In genomic region chr12:23949212-23950010, GRCh38 we compare ENCODE assay signal across 9 cellular contexts. TPM values are rescaled to one million over a fixed set of nuclear protein-coding genes. Genes with fewer than 3 reads are reported as not detected.
A peak's percentile ranks its signal among the peaks of the same experiment; 100 is the strongest.
DNase-seq lines count a peak whose midpoint lies in the region; FAIRE-seq and TF ChIP-seq lines count a peak whose summit lies in the region.
"Had no signal": no experiment of that assay in that cellular context is flagged by ENCODE, and none has a peak within 500 bp of the region (broad histone marks: within the 10 kb centered on the region; RNA-seq: fewer than 3 reads in every experiment).

Gene SOX5, minus strand, starts transcription at chr12:23949670. Its CDS starts 69 bp downstream, at chr12:23949601.

- DNase-seq in NCI-H1092 treated with DMSO at 0.1 percent for 48 hours (lab: John Stamatoyannopoulos, UW) (peak; percentile 72), NCI-H1092 (lab: John Stamatoyannopoulos, UW) (no peak), astrocyte (ENCODE audit: low read depth) (peak; percentile 75), NCI-H1048 (lab: John Stamatoyannopoulos, UW) (no peak), SHP77 treated with DMSO at 0.1 percent for 48 hours (lab: John Stamatoyannopoulos, UW) (no peak)
- DNase-seq in activated CD4-positive, CD25-positive, alpha-beta regulatory T cell (lab: John Stamatoyannopoulos, UW) = no peak

- peaks cover 6% of the 10 kb centered on the region for H3K27me3 ChIP-seq in astrocyte (ENCODE audit: insufficient read depth, low read length)
- H3K27me3 ChIP-seq in iPS-15b (ENCODE audit: control insufficient read depth, insufficient read depth, low read length) = peaks cover 26% of the 10 kb centered on the region
- peaks cover 4% of the 10 kb centered on the region for H3K27me3 ChIP-seq in skeletal muscle satellite cell (ENCODE audit: control insufficient read depth, insufficient read depth, low read length)

- H3K4me2 ChIP-seq in astrocyte (ENCODE audit: low read length) = peak within 1 kb of the TSS; percentile 99
- peak within 1 kb of the TSS; percentile 92 for H3K4me2 ChIP-seq in skeletal muscle satellite cell (ENCODE audit: low read length)

- H3K4me1 ChIP-seq in astrocyte (ENCODE audit: insufficient read depth, low read length) = peaks cover 11% of the 10 kb centered on the region
- H3K4me1 ChIP-seq in iPS-15b (ENCODE audit: control insufficient read depth, insufficient read depth, low read length) = peaks cover 3% of the 10 kb centered on the region
- H3K4me1 ChIP-seq in skeletal muscle satellite cell (ENCODE audit: control insufficient read depth, insufficient read depth, low read length) = no peaks in the 10 kb centered on the region

- peak within 1 kb of the TSS; percentile 76 for H3K4me3 ChIP-seq in astrocyte (ENCODE audit: insufficient read depth, low read depth, low read length)
- H3K4me3 ChIP-seq in iPS-15b (ENCODE audit: low read depth, low read length) = peak within 1 kb of the TSS; percentile 69
- H3K4me3 ChIP-seq in skeletal muscle satellite cell (ENCODE audit: low read length) = peak within 1 kb of the TSS; percentile 74

- no peaks in the 10 kb centered on the region for H3K79me2 ChIP-seq in astrocyte (ENCODE audit: insufficient read depth, low read length)

- peak within 1 kb of the TSS; percentile 69 for H2AFZ ChIP-seq in astrocyte (ENCODE audit: low read depth, low read length)

- H3K36me3 ChIP-seq in astrocyte (ENCODE audit: insufficient read depth, low read length) (no peaks in the 10 kb centered on the region), iPS-15b (ENCODE audit: control insufficient read depth, insufficient read depth, low read length) (no peaks in the 10 kb centered on the region), skeletal muscle satellite cell (ENCODE audit: insufficient read depth, low read length) (no peaks in the 10 kb centered on the region)

- H3K27ac Mint-ChIP-seq in astrocyte (ENCODE audit: unreplicated experiment) = no peak within 1 kb of the TSS

- no peaks in the 10 kb centered on the region for H4K20me1 ChIP-seq in astrocyte (ENCODE audit: insufficient read depth, low read length)

- H3K9me3 ChIP-seq in astrocyte (ENCODE audit: insufficient read depth, low read depth, low read length) (no peaks in the 10 kb centered on the region), iPS-15b (ENCODE audit: control insufficient read depth, insufficient read depth, low read length) (no peaks in the 10 kb centered on the region), skeletal muscle satellite cell (replicated peaks; ENCODE audit: low read length) (no peaks in the 10 kb centered on the region)

- TF ChIP-seq CTCF in astrocyte (IDR thresholded peaks at IDR 0.05; ENCODE audit: insufficient read depth, low read depth, low read length) = no peak

- no peak within 1 kb of the TSS for H3K4me3 Mint-ChIP-seq in astrocyte (ENCODE audit: unreplicated experiment)

- FAIRE-seq in astrocyte (lab: Jason Lieb, UNC) = no peak
- FAIRE-seq: A204.1 had no signal

- no peaks in the 10 kb centered on the region for H3K36me3 Mint-ChIP-seq in astrocyte (ENCODE audit: low read depth, unreplicated experiment)

- peaks cover 23% of the 10 kb centered on the region for H3K4me1 Mint-ChIP-seq in astrocyte (ENCODE audit: low read depth, unreplicated experiment)

- H3K9ac ChIP-seq in astrocyte (ENCODE audit: low read length) = peak within 1 kb of the TSS; percentile 77
- no peak within 1 kb of the TSS for H3K9ac ChIP-seq in iPS-15b (ENCODE audit: low read depth, low read length)
- H3K9ac ChIP-seq in skeletal muscle satellite cell (ENCODE audit: low read depth, low read length) = peak within 1 kb of the TSS; percentile 46

- no peaks in the 10 kb centered on the region for H3K27me3 Mint-ChIP-seq in astrocyte (ENCODE audit: low read depth, unreplicated experiment)

- no peaks in the 10 kb centered on the region for H3K9me3 Mint-ChIP-seq in astrocyte (ENCODE audit: unreplicated experiment)

- no peak within 1 kb of the TSS for H3K27ac ChIP-seq in astrocyte (ENCODE audit: low read depth, low read length)

RNA-seq across cellular contexts. Expression of gene SOX5, which starts in this region (rescaled TPM):
- total RNA-seq in astrocyte = 13.7 and 14.1 TPM in 2 replicates
- total RNA-seq in skeletal muscle satellite cell (2012; rRNA removed) = 7.0 and 8.9 TPM in 2 replicates

Comparison
In these comparisons a context has a peak if more than half of its experiments do, and no peak if none do; other contexts are left out.
1. DNase-seq: peak in NCI-H1092 treated with DMSO at 0.1 percent for 48 hours (single experiment) and astrocyte (single experiment); none in NCI-H1092 (single experiment), activated CD4-positive, CD25-positive, alpha-beta regulatory T cell (0 of 4), NCI-H1048 (single experiment) and SHP77 treated with DMSO at 0.1 percent for 48 hours (single experiment).
2. Peak in every context shown above with its lines, with median percentiles within 50 percentile points of each other: H3K4me3 ChIP-seq.